In genomic region chr6:29949934-29950333, GRCh38 we compare ENCODE assay signal across 21 cellular contexts.
"Had no signal": no experiment of that assay in that cellular context is flagged by ENCODE, and none has a peak within 500 bp of the region (broad histone marks: within the 10 kb centered on the region; RNA-seq: fewer than 3 reads in every experiment).

No MANE protein-coding gene starts in this region.

- DNase-seq: endodermal cell; erythroblast; foreskin keratinocyte; kidney; left cardiac atrium; left ventricle myocardium superior; mesenchymal stem cell; midbrain; posterior cingulate gyrus; sigmoid colon; stimulated activated naive CD4-positive, alpha-beta T cell; stomach; substantia nigra; transverse colon had no signal

- FAIRE-seq: colon, endothelial cell of umbilical vein, kidney had no signal

- ATAC-seq: foreskin keratinocyte, left cardiac atrium, left ventricle myocardium superior had no signal

- H3K27me3 ChIP-seq: foreskin keratinocyte, sigmoid colon, stomach, transverse colon had no signal

- H3K9me3 Mint-ChIP-seq: dendritic cell treated with granulocyte-macrophage colony-stimulating factor and Interleukin-4, amounts not matched to agents 40 ng/mL and 50 ng/mL, for 4 days; endodermal cell; neural crest cell had no signal

- H3K9me3 ChIP-seq: sigmoid colon, stomach, thoracic aorta, transverse colon had no signal

- H3K36me3 ChIP-seq: sigmoid colon, thoracic aorta, transverse colon had no signal

- H3K4me1 Mint-ChIP-seq: endodermal cell, neural crest cell had no signal

- H3K27ac Mint-ChIP-seq: dendritic cell treated with granulocyte-macrophage colony-stimulating factor and Interleukin-4, amounts not matched to agents 40 ng/mL and 50 ng/mL, for 4 days; endodermal cell had no signal

- H3K27me3 Mint-ChIP-seq: dendritic cell treated with granulocyte-macrophage colony-stimulating factor and Interleukin-4, amounts not matched to agents 40 ng/mL and 50 ng/mL, for 4 days had no signal

- H3K4me3 ChIP-seq: lung, sigmoid colon, skin epidermis, stomach, thoracic aorta, transverse colon had no signal

- H3K4me3 Mint-ChIP-seq: dendritic cell treated with granulocyte-macrophage colony-stimulating factor and Interleukin-4, amounts not matched to agents 40 ng/mL and 50 ng/mL, for 4 days; endodermal cell had no signal

- H3K27ac ChIP-seq: foreskin keratinocyte, sigmoid colon, skin epidermis, stomach, thoracic aorta, transverse colon had no signal
